In the genomic region with DNA sequence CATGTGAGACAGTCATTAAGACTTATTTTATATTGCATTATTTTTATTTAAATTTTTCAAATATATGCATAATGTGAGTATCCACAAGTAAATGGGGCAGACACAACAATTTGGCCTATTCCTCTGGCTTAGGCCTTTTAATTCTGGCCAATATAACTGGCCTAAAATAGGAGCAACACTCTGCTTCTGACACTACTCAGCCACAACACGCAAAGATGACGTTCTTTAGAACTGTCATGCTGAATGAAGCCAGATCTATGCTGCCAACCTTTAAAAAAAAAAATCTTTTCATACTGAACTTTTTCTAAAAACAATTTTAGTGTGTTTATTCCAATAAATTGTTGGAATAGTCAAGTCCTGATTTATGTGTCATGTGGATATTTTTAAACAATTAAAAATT, we compare ENCODE assay signal across 1 cellular context.
TF ChIP-seq lines count a peak whose summit lies in the region.

No MANE protein-coding gene starts in this region.

TF ChIP-seq in IMR-90, 13 proteins besides CTCF, POLR2A, EP300 and RAD21:
- no peak for TF ChIP-seq NFE2L2 (IDR thresholded peaks at IDR 0.05; ENCODE audit: low read depth, low read length)
- no peak for TF ChIP-seq FOS (IDR thresholded peaks at IDR 0.05; ENCODE audit: low read depth, low read length)
- no peak for TF ChIP-seq BHLHE40 (IDR thresholded peaks at IDR 0.05; ENCODE audit: low read depth, low read length)
- TF ChIP-seq MXI1 (IDR thresholded peaks at IDR 0.05; ENCODE audit: borderline replicate concordance, low read depth, low read length): no peak
- no peak for TF ChIP-seq CHD1 (IDR thresholded peaks at IDR 0.05; ENCODE audit: low read depth, low read length)
- no peak for TF ChIP-seq RCOR1 (IDR thresholded peaks at IDR 0.05; ENCODE audit: insufficient replicate concordance, low read length)
- TF ChIP-seq MAFK (IDR thresholded peaks at IDR 0.05; ENCODE audit: low read depth, low read length): no peak
- TF ChIP-seq, protein P1, sequence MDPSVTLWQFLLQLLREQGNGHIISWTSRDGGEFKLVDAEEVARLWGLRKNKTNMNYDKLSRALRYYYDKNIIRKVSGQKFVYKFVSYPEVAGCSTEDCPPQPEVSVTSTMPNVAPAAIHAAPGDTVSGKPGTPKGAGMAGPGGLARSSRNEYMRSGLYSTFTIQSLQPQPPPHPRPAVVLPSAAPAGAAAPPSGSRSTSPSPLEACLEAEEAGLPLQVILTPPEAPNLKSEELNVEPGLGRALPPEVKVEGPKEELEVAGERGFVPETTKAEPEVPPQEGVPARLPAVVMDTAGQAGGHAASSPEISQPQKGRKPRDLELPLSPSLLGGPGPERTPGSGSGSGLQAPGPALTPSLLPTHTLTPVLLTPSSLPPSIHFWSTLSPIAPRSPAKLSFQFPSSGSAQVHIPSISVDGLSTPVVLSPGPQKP (IDR thresholded peaks at IDR 0.05; ENCODE audit: borderline replicate concordance, low read depth, low read length): no peak
- TF ChIP-seq SMC3 (IDR thresholded peaks at IDR 0.05; ENCODE audit: low read depth, low read length): no peak
- TF ChIP-seq, protein P2, sequence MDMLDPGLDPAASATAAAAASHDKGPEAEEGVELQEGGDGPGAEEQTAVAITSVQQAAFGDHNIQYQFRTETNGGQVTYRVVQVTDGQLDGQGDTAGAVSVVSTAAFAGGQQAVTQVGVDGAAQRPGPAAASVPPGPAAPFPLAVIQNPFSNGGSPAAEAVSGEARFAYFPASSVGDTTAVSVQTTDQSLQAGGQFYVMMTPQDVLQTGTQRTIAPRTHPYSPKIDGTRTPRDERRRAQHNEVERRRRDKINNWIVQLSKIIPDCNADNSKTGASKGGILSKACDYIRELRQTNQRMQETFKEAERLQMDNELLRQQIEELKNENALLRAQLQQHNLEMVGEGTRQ (IDR thresholded peaks at IDR 0.05; ENCODE audit: low read depth, low read length): no peak
- TF ChIP-seq RFX5 (IDR thresholded peaks at IDR 0.05; ENCODE audit: low read depth, low read length): no peak
- no peak for TF ChIP-seq CEBPB (IDR thresholded peaks at IDR 0.05; ENCODE audit: low read depth, low read length)
- no peak for TF ChIP-seq MAZ (IDR thresholded peaks at IDR 0.05; ENCODE audit: borderline replicate concordance, low read depth, low read length)
